Comparison of ENCODE assay signal across 1 cellular context in the genomic region with DNA sequence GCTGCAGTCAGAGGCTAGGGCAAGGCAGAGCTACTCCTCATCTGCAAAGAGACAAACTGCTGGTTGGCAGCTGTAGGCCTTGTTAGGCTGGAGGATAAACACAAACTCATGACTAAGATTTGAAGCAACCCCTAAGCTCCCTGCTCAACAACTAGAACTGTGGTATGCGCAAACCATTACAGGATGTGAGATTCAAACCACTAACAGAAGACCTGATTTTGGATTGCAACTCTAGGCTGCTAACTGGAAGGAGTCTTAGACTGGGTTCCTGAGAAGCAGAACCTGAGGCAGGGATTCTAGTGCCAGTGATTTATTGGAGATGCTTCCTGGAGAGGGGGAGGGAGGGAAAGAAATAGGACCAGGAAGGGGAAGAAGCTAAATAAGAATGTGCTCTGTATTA.
TF ChIP-seq lines count a peak whose summit lies in the region.

No MANE protein-coding gene starts in this region.

TF ChIP-seq in HepG2, 621 proteins besides CTCF, POLR2A, EP300 and RAD21 (continued from another document):
- TF ChIP-seq, protein P1, sequence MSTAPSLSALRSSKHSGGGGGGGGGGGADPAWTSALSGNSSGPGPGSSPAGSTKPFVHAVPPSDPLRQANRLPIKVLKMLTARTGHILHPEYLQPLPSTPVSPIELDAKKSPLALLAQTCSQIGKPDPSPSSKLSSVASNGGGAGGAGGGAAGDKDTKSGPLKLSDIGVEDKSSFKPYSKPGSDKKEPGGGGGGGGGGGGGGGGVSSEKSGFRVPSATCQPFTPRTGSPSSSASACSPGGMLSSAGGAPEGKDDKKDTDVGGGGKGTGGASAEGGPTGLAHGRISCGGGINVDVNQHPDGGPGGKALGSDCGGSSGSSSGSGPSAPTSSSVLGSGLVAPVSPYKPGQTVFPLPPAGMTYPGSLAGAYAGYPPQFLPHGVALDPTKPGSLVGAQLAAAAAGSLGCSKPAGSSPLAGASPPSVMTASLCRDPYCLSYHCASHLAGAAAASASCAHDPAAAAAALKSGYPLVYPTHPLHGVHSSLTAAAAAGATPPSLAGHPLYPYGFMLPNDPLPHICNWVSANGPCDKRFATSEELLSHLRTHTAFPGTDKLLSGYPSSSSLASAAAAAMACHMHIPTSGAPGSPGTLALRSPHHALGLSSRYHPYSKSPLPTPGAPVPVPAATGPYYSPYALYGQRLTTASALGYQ (CRISPR knock-in tag; IDR thresholded peaks at IDR 0.05): no peak
- TF ChIP-seq ZNF274 (CRISPR knock-in tag; IDR thresholded peaks at IDR 0.05): no peak
